In genomic region chr13:94312511-94313191, GRCh38 we compare ENCODE assay signal across 10 cellular contexts.
DNase-seq lines count a peak whose midpoint lies in the region; ATAC-seq lines count a peak whose summit lies in the region.
"Had no signal": no experiment of that assay in that cellular context is flagged by ENCODE, and none has a peak within 500 bp of the region (broad histone marks: within the 10 kb centered on the region; RNA-seq: fewer than 3 reads in every experiment).

No MANE protein-coding gene starts in this region.

- no peaks in the 10 kb centered on the region for H3K9me3 Mint-ChIP-seq in activated T-cell treated with anti-CD3 and anti-CD28 coated beads, Interleukin-2, amount 50 U/mL, for 24 hours

- H3K36me3 Mint-ChIP-seq in activated T-cell treated with anti-CD3 and anti-CD28 coated beads, Interleukin-2, amount 50 U/mL, for 24 hours (ENCODE audit: low read depth), result no peaks in the 10 kb centered on the region

- no peak for DNase-seq in activated T-cell treated with anti-CD3 and anti-CD28 coated beads, Interleukin-2, amount 50 U/mL, for 24 hours
- DNase-seq in activated T-cell treated with anti-CD3 and anti-CD28 coated beads for 4 hours (no peak), SHP77 (lab: John Stamatoyannopoulos, UW) (peak; percentile 58 to 65), sciatic nerve (ENCODE audit: low spot score) (no peak), SW480 (ENCODE audit: low spot score) (no peak), UCSD-AML1 (lab: John Stamatoyannopoulos, UW; ENCODE audit: unreplicated experiment) (no peak), NCI-H510A (lab: John Stamatoyannopoulos, UW) (no peak)
- DNase-seq: GM23248, NCI-H82 had no signal

- peaks cover 19% of the 10 kb centered on the region for H3K4me1 Mint-ChIP-seq in activated T-cell treated with anti-CD3 and anti-CD28 coated beads, Interleukin-2, amount 50 U/mL, for 24 hours (ENCODE audit: low read depth)

- ATAC-seq in HG03095 (IDR thresholded peaks at IDR 0.05; ENCODE audit: unreplicated experiment) (peak; percentile 81), sciatic nerve (peak; percentile 55)

- H3K27me3 Mint-ChIP-seq in activated T-cell treated with anti-CD3 and anti-CD28 coated beads, Interleukin-2, amount 50 U/mL, for 24 hours, result no peaks in the 10 kb centered on the region

- no peak overlapping the region for H3K4me3 Mint-ChIP-seq in activated T-cell treated with anti-CD3 and anti-CD28 coated beads, Interleukin-2, amount 50 U/mL, for 24 hours

- H3K27ac Mint-ChIP-seq in activated T-cell treated with anti-CD3 and anti-CD28 coated beads, Interleukin-2, amount 50 U/mL, for 24 hours, result peak overlapping the region; percentile 64

- intact Hi-C loops in sciatic nerve (cut with DNase I), result no loop called here

Comparison
In these comparisons a context has a peak if more than half of its experiments do, and no peak if none do; other contexts are left out.
1. DNase-seq: peak in SHP77 (2 of 2); none in activated T-cell treated with anti-CD3 and anti-CD28 coated beads, Interleukin-2, amount 50 U/mL, for 24 hours (single experiment), activated T-cell treated with anti-CD3 and anti-CD28 coated beads for 4 hours (single experiment), sciatic nerve (single experiment), SW480 (single experiment), UCSD-AML1 (single experiment) and NCI-H510A (single experiment).